Comparison of ENCODE assay signal across 9 cellular contexts in the genomic region with DNA sequence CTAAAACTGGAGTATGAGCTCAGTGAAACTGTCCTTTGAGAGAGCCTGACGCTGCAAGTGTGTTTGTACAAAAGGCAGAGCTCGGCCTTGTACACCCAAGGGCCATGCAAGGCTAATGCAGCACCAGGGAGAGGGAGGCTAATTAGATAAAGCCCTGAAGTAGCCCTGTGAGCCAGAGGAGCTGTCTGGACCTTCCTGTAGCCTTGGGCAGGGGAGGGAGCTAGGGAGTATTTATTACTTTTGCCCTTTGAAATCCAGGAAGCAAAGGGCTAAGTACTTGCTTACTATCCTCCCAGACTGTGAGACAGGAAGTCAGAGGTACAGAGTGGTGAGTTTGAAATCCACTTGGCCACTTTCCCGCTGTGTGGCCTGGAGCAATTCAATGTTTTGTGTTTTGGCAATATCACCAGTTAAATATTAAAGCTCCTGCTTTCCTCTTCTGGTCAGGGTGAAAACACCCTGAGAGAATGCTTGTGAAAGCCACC. TPM values are rescaled to one million over a fixed set of nuclear protein-coding genes. Genes with fewer than 3 reads are reported as not detected.
DNase-seq lines count a peak whose midpoint lies in the region; ATAC-seq, FAIRE-seq and TF ChIP-seq lines count a peak whose summit lies in the region.
"Had no signal": no experiment of that assay in that cellular context is flagged by ENCODE, and none has a peak within 500 bp of the region (broad histone marks: within the 10 kb centered on the region; RNA-seq: fewer than 3 reads in every experiment).

No MANE protein-coding gene starts in this region.

- DNase-seq in AML-193 (lab: John Stamatoyannopoulos, UW), result peak; percentile 81 to 83
- peak; percentile 90 for DNase-seq in RCC 7860 (ENCODE audit: low spot score)
- DNase-seq in lower lobe of right lung, result no peak
- DNase-seq in transverse colon, result peak; percentile 85
- no peak for DNase-seq in NCI-H146 treated with DMSO at 0.1 percent for 48 hours (lab: John Stamatoyannopoulos, UW; ENCODE audit: unreplicated experiment)

- TF ChIP-seq EP300 in transverse colon (IDR thresholded peaks at IDR 0.05; ENCODE audit: low read depth), result peak; percentile 38

- peak; percentile 63 for TF ChIP-seq POLR2A in transverse colon (IDR thresholded peaks at IDR 0.05)

- FAIRE-seq in RCC 7860 (lab: Jason Lieb, UNC), result peak; percentile 92

- in situ Hi-C loops in transverse colon (cut with MboI; ENCODE audit: low pct_ligation_motif_present in 1 of 4, low pct_unique_long_range_greater_than_20kb in 1 of 4, low sequenced_read_pairs in 3 of 4), result no loop called here

- H3K9me3 ChIP-seq in lower lobe of right lung (no peaks in the 10 kb centered on the region), transverse colon (no peaks in the 10 kb centered on the region)

- H3K36me3 ChIP-seq in lower lobe of right lung, result no peaks in the 10 kb centered on the region
- H3K36me3 ChIP-seq in transverse colon, result no peaks in the 10 kb centered on the region

- TF ChIP-seq CTCF in lower lobe of right lung (IDR thresholded peaks at IDR 0.05) (peak; percentile 12), transverse colon (IDR thresholded peaks at IDR 0.05) (no peak)

- H3K27ac ChIP-seq in cingulate gyrus (ENCODE audit: low read depth, low read length) (peak overlapping the region; percentile 93), lower lobe of right lung (peak overlapping the region; percentile 89), transverse colon (peak overlapping the region; percentile 92 to 96 (median 94))

- H3K4me1 ChIP-seq in lower lobe of right lung (peaks cover 27% of the 10 kb centered on the region), transverse colon (peaks cover 25 to 32% (median 30%) of the 10 kb centered on the region in 4 donors)

- ATAC-seq in GM18873 (IDR thresholded peaks at IDR 0.05; ENCODE audit: low FRiP score, unreplicated experiment) (peak; percentile 30), HG03066 (IDR thresholded peaks at IDR 0.05; ENCODE audit: low read depth, unreplicated experiment) (peak; percentile 37), lower lobe of right lung (peak; percentile 86 to 88)

- WGBS in transverse colon (ENCODE audit: low coverage in 1 of 2), 2 donors, result 0 to 12% methylated on average over 1 to 3 of the region's 3 CpGs

- H3K4me3 ChIP-seq in lower lobe of right lung (no peak overlapping the region), transverse colon (peak overlapping the region in 1 of 4 donors; percentile 3)

- intact Hi-C loops in lower lobe of right lung (cut with DNase I) (no loop called here), transverse colon (cut with DNase I; ENCODE audit: low total_unique reads) (no loop called here)

- no peaks in the 10 kb centered on the region for H3K27me3 ChIP-seq in lower lobe of right lung (ENCODE audit: low read depth)
- no peaks in the 10 kb centered on the region for H3K27me3 ChIP-seq in transverse colon

RNA-seq across cellular contexts. Expression of a gene that starts 10.2 kb away (rescaled TPM):
- total RNA-seq in lower lobe of right lung (251 TPM), transverse colon (100 to 1,000 TPM; 292 to 386 (median 318) TPM)

RNA-seq across cellular contexts. Expression of a gene that starts 27.9 kb away (rescaled TPM):
- not detected for total RNA-seq in lower lobe of right lung
- not detected for total RNA-seq in transverse colon
- total RNA-seq: T-helper 2 cell treated with Interferon-gamma antibody and Interleukin-4, amounts not matched to agents 100 ng/mL and 5 ng/mL, for 36 hours had no signal

Comparison
In these comparisons a context has a peak if more than half of its experiments do, and no peak if none do; other contexts are left out.
1. DNase-seq: peak in AML-193 (2 of 2), RCC 7860 (single experiment) and transverse colon (single experiment); none in lower lobe of right lung (single experiment) and NCI-H146 treated with DMSO at 0.1 percent for 48 hours (single experiment).
2. ATAC-seq: peak in every context shown above with its lines; median percentile 87 in lower lobe of right lung; 37 in HG03066; 30 in GM18873.
3. Peak in every context shown above with its lines, with median percentiles within 50 percentile points of each other: H3K27ac ChIP-seq.